ENCODE assay signal across 8 cellular contexts in genomic region chr7:2209146-2209960, GRCh38. TPM values are rescaled to one million over a fixed set of nuclear protein-coding genes. Genes with fewer than 3 reads are reported as not detected.
A peak's percentile ranks its signal among the peaks of the same experiment; 100 is the strongest.
DNase-seq lines count a peak whose midpoint lies in the region; ATAC-seq and TF ChIP-seq lines count a peak whose summit lies in the region.

No MANE protein-coding gene starts in this region.

- peak; percentile 85 for TF ChIP-seq CTCF in GM20000 (IDR thresholded peaks at IDR 0.05; ENCODE audit: extremely low read depth, missing control alignments)

- peak; percentile 91 for ATAC-seq in left lobe of liver
- no peak for ATAC-seq in HG03565 (IDR thresholded peaks at IDR 0.05; ENCODE audit: unreplicated experiment)

- H3K27me3 ChIP-seq in MG63 = no peaks in the 10 kb centered on the region

- no peaks in the 10 kb centered on the region for H3K9me3 ChIP-seq in MG63

- DNase-seq in DMS 273 (lab: John Stamatoyannopoulos, UW; ENCODE audit: unreplicated experiment) = peak; percentile 79
- peak; percentile 86 for DNase-seq in GM20000 (ENCODE audit: low spot score)
- peak; percentile 49 for DNase-seq in MG63
- peak; percentile 33 for DNase-seq in UCSD-AML1 (lab: John Stamatoyannopoulos, UW; ENCODE audit: unreplicated experiment)
- peak; percentile 54 for DNase-seq in cerebellar cortex (ENCODE audit: low spot score)
- peak; percentile 58 for DNase-seq in left lobe of liver (ENCODE audit: low spot score)
- peak in 2 of 3 donors; percentile 16 to 21 for DNase-seq in stimulated activated CD4-positive, alpha-beta T cell treated with anti-CD3 and anti-CD28 coated beads, TNF-alpha, amount 100 ng/mL, for 1 hour (ENCODE audit: low read depth in 3 of 3, low spot score in 1 of 3)

- peaks cover 17% of the 10 kb centered on the region for H3K36me3 ChIP-seq in MG63

- no peak overlapping the region for H3K4me3 ChIP-seq in MG63

RNA-seq across cellular contexts. Expression of gene MAD1L1, which starts 23.4 kb away (rescaled TPM):
- total RNA-seq in MG63 (2014; rRNA removed; shearing (Covaris generic); ENCODE audit: low replicate concordance) = 58.7 and 65.1 TPM in 2 replicates
- 24.9 TPM for total RNA-seq in left lobe of liver

RNA-seq across cellular contexts. Expression of gene MRM2, which starts 32.7 kb away (rescaled TPM):
- total RNA-seq in MG63 (2014; rRNA removed; shearing (Covaris generic); ENCODE audit: low replicate concordance) = 28.0 and 32.2 TPM in 2 replicates
- total RNA-seq in left lobe of liver = 12.2 TPM

RNA-seq across cellular contexts. Expression of gene NUDT1, which starts 32.7 kb away (rescaled TPM):
- total RNA-seq in MG63 (2014; rRNA removed; shearing (Covaris generic); ENCODE audit: low replicate concordance) = 46.6 and 68.4 TPM in 2 replicates
- total RNA-seq in left lobe of liver = 2.2 TPM

Comparison
In these comparisons a context has a peak if more than half of its experiments do, and no peak if none do; other contexts are left out.
1. DNase-seq: peak in every context shown above with its lines; median percentile 86 in GM20000; 79 in DMS 273; 58 in left lobe of liver; 54 in cerebellar cortex; 49 in MG63; 33 in UCSD-AML1; 18 in stimulated activated CD4-positive, alpha-beta T cell treated with anti-CD3 and anti-CD28 coated beads, TNF-alpha, amount 100 ng/mL, for 1 hour.
2. RNA of gene NUDT1, which starts 32.7 kb away (total RNA-seq): 46.6 to 68.4 TPM in MG63; 2.2 TPM in left lobe of liver (single experiment); every median in the first group is over 10 times any median in the second.